ENCODE assay signal across 8 cellular contexts in the genomic region with DNA sequence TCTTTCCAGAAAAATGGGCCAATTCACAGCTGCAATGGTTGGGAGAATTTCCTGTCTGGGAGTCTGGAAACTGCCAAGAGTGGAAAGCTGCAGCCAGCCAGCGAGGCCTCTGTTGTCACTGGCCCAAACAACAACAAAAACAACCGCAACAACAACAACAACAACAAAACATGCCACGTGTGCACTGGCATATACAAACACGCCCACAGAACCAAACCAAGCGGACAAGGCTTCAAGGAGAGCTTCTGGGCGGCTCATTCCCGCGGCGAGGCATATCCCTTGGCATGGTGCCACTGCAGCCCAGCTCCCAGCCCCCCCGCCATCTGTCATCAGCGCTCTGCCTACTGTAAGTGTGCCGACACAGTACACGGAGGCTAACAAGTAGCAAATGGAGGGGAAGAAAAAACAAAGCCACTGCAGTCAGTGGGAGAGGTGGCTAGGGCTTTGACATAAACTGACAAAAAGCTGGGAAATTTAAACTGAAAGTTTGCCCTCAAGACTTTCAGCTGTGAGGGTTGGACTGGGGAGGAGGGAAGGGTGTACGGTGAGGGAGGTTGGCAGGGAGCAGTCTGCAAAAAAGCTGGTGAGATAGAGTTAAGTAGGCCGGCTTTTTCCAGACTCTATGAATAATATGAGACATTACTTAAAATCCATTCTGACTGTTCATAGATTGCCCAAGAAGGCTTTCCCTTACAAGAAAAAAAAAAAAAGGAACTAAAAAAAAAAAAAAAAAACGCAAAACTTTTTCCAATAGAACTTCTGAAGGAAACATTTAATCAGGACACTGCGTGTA.
DNase-seq lines count a peak whose midpoint lies in the region; ATAC-seq and TF ChIP-seq lines count a peak whose summit lies in the region.

No MANE protein-coding gene starts in this region.

- no peak for TF ChIP-seq POLR2A in thyroid gland (IDR thresholded peaks at IDR 0.05)

- TF ChIP-seq CTCF in BJ (IDR thresholded peaks at IDR 0.05; ENCODE audit: insufficient read depth, low read depth, low read length) (no peak), kidney epithelial cell (IDR thresholded peaks at IDR 0.05; ENCODE audit: insufficient read depth, low read length, poor library complexity, severe bottlenecking) (no peak), thyroid gland (IDR thresholded peaks at IDR 0.05) (no peak)

- intact Hi-C loops in thyroid gland (cut with DNase I), result no loop called here

- H3K27me3 ChIP-seq in BJ (ENCODE audit: control insufficient read depth, insufficient read depth, low read length), result no peaks in the 10 kb centered on the region; the same call in 1 of the 2 replicates
- H3K27me3 ChIP-seq in kidney epithelial cell (ENCODE audit: control insufficient read depth, insufficient read depth, low read length), result no peaks in the 10 kb centered on the region
- H3K27me3 ChIP-seq in thyroid gland, result no peaks in the 10 kb centered on the region

- H3K4me3 ChIP-seq in BJ (ENCODE audit: low read depth, low read length) (peak overlapping the region; percentile 32), kidney epithelial cell (ENCODE audit: low read depth, low read length) (peak overlapping the region; percentile 16), thyroid gland (replicated peaks in 1 of 3) (peak overlapping the region in 1 of 3 donors; percentile 14)

- no peaks in the 10 kb centered on the region for H3K9me3 ChIP-seq in thyroid gland

- POLR2A ChIA-PET in BJ (lab: Charles Lee), result no interaction called here

- in situ Hi-C loops in T47D (cut with HindIII; ENCODE audit: low pct_unique_long_range_greater_than_20kb, low sequenced_read_pairs), result no loop called here

- peaks cover 7 to 10% of the 10 kb centered on the region in 2 donors for H3K4me1 ChIP-seq in thyroid gland

- ATAC-seq in GM18511 (IDR thresholded peaks at IDR 0.05; ENCODE audit: unreplicated experiment), result no peak
- no peak for ATAC-seq in HG03469 (IDR thresholded peaks at IDR 0.05; ENCODE audit: unreplicated experiment)

- peak; percentile 28 for DNase-seq in BJ (ENCODE audit: low read depth)
- peak; percentile 43 for DNase-seq in NCI-H2029 treated with DMSO at 0.1 percent for 48 hours (lab: John Stamatoyannopoulos, UW)
- peak; percentile 53 to 75 for DNase-seq in T47D (ENCODE audit: low read depth in 1 of 2, low spot score in 1 of 2)
- peak; percentile 18 for DNase-seq in kidney epithelial cell (ENCODE audit: low read depth)
- peak; percentile 88 to 91 for DNase-seq in thyroid gland
- DNase-seq in stimulated activated CD4-positive, alpha-beta T cell treated with anti-CD3 and anti-CD28 coated beads, Interleukin-1b, Interleukin-23, amount 100 ng/mL, for 48 hours, result no peak

- WGBS in thyroid gland, 2 donors, result 17 to 28% methylated on average over 17 of the region's 17 CpGs

- CTCF ChIA-PET in BJ (lab: Yijun Ruan, JAX), result interaction anchor here (0.6 to 0.9 kb wide), 4 partner anchors 11 to 1236 kb away, joined by 3 to 4 read pairs (median 3); no protein-coding TSS in a partner anchor

- peak overlapping the region in 2 of 3 donors; percentile 34 to 52 for H3K27ac ChIP-seq in thyroid gland

- H3K36me3 ChIP-seq in BJ (ENCODE audit: control insufficient read depth, insufficient read depth, low read length) (no peaks in the 10 kb centered on the region), kidney epithelial cell (ENCODE audit: control insufficient read depth, insufficient read depth, low read length) (no peaks in the 10 kb centered on the region), thyroid gland (no peaks in the 10 kb centered on the region)
